Comparison of ENCODE assay signal across 8 cellular contexts in the genomic region with DNA sequence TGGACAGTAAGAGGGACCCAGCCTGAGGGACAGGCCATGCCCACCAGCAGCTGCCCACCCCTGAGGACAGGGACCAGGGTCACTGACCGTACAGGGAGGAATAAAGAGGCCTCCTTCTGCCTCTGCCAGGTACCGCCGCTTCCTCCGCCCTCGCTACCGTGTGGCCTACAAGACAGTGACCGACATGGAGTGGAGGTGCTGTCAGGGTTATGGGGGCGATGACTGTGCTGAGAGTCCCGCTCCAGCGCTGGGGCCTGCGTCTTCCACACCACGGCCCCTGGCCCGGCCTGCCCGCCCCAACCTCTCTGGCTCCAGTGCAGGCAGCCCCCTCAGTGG. TPM values are rescaled to one million over a fixed set of nuclear protein-coding genes. Genes with fewer than 3 reads are reported as not detected.
DNase-seq lines count a peak whose midpoint lies in the region; ATAC-seq and TF ChIP-seq lines count a peak whose summit lies in the region.

No MANE protein-coding gene starts in this region.

- no peaks in the 10 kb centered on the region for H3K36me3 Mint-ChIP-seq in activated T-cell treated with anti-CD3 and anti-CD28 coated beads, Interleukin-2, amount 50 U/mL, for 24 hours (ENCODE audit: low read depth)
- no peaks in the 10 kb centered on the region for H3K36me3 Mint-ChIP-seq in mesothelial cell of epicardium

- H3K4me3 Mint-ChIP-seq in activated T-cell treated with anti-CD3 and anti-CD28 coated beads, Interleukin-2, amount 50 U/mL, for 24 hours = no peak overlapping the region
- H3K4me3 Mint-ChIP-seq in mesothelial cell of epicardium = peak overlapping the region; percentile 77

- no peak for TF ChIP-seq EP300 in tibial nerve (IDR thresholded peaks at IDR 0.05)

- H3K4me3 ChIP-seq in astrocyte of the spinal cord (ENCODE audit: low read depth, low read length) (peak overlapping the region; percentile 62), tibial nerve (no peak overlapping the region)

- H3K4me1 ChIP-seq in tibial nerve = peaks cover 0 to 60% (median 43%) of the 10 kb centered on the region in 4 donors

- in situ Hi-C loops in astrocyte of the spinal cord (cut with HindIII; ENCODE audit: low sequenced_read_pairs) = no loop called here

- H3K27ac ChIP-seq in tibial nerve = peak overlapping the region in 3 of 4 donors; percentile 88 to 94 (median 91)

- H3K27me3 Mint-ChIP-seq in activated T-cell treated with anti-CD3 and anti-CD28 coated beads, Interleukin-2, amount 50 U/mL, for 24 hours = no peaks in the 10 kb centered on the region
- peaks cover 3% of the 10 kb centered on the region for H3K27me3 Mint-ChIP-seq in mesothelial cell of epicardium (ENCODE audit: low read depth)

- H3K9me3 ChIP-seq in tibial nerve = no peaks in the 10 kb centered on the region

- TF ChIP-seq CTCF in astrocyte of the spinal cord (IDR thresholded peaks at IDR 0.05; ENCODE audit: low read depth, low read length) (no peak), mesothelial cell of epicardium (IDR thresholded peaks at IDR 0.05; ENCODE audit: unreplicated experiment) (no peak), tibial nerve (IDR thresholded peaks at IDR 0.05) (no peak)

- H3K4me1 Mint-ChIP-seq in activated T-cell treated with anti-CD3 and anti-CD28 coated beads, Interleukin-2, amount 50 U/mL, for 24 hours (ENCODE audit: low read depth) = peaks cover 33% of the 10 kb centered on the region
- peaks cover 46% of the 10 kb centered on the region for H3K4me1 Mint-ChIP-seq in mesothelial cell of epicardium

- H3K9me3 Mint-ChIP-seq in activated T-cell treated with anti-CD3 and anti-CD28 coated beads, Interleukin-2, amount 50 U/mL, for 24 hours = no peaks in the 10 kb centered on the region
- no peaks in the 10 kb centered on the region for H3K9me3 Mint-ChIP-seq in mesothelial cell of epicardium

- H3K27ac Mint-ChIP-seq in activated T-cell treated with anti-CD3 and anti-CD28 coated beads, Interleukin-2, amount 50 U/mL, for 24 hours = peak overlapping the region; percentile 95
- peak overlapping the region; percentile 88 for H3K27ac Mint-ChIP-seq in mesothelial cell of epicardium

- TF ChIP-seq POLR2A in tibial nerve (IDR thresholded peaks at IDR 0.05) = no peak

- no peaks in the 10 kb centered on the region for H3K27me3 ChIP-seq in tibial nerve

- ATAC-seq in HG02870 (IDR thresholded peaks at IDR 0.05; ENCODE audit: unreplicated experiment) (no peak), GM18511 (IDR thresholded peaks at IDR 0.05; ENCODE audit: unreplicated experiment) (no peak)

- DNase-seq in activated T-cell treated with anti-CD3 and anti-CD28 coated beads, Interleukin-2, amount 50 U/mL, for 24 hours = no peak
- DNase-seq in activated T-cell treated with anti-CD3 and anti-CD28 coated beads for 4 hours (no peak), astrocyte of the spinal cord (ENCODE audit: low read depth, low spot score) (no peak), mesothelial cell of epicardium (ENCODE audit: low spot score in 2 of 2, unreplicated experiment in 2 of 2) (no peak), tibial nerve (ENCODE audit: low spot score in 2 of 2) (no peak), KG1 (lab: John Stamatoyannopoulos, UW) (no peak)

- WGBS in tibial nerve, 2 donors = 84 to 88% methylated on average over 14 of the region's 14 CpGs

- peaks cover 0 to 14% (median 0%) of the 10 kb centered on the region in 3 donors for H3K36me3 ChIP-seq in tibial nerve

RNA-seq across cellular contexts. Expression of a gene that starts 2.2 kb away (rescaled TPM):
- total RNA-seq in mesothelial cell of epicardium = 170 to 179 TPM (median 172 TPM) in 3 replicates
- total RNA-seq in tibial nerve = 10 to 100 TPM; 56.6 to 95.1 (median 70.1) TPM

RNA-seq across cellular contexts. Expression of a gene that starts 6.0 kb away (rescaled TPM):
- total RNA-seq in mesothelial cell of epicardium (3.3 to 4.1 TPM (median 3.6 TPM) in 3 replicates), tibial nerve (10 to 100 TPM in 2 of 4 donors, 1 to 10 TPM in 2; 5.1 to 12.2 (median 9.1) TPM)

RNA-seq across cellular contexts. Expression of a gene that starts 9.1 kb away (rescaled TPM):
- total RNA-seq in mesothelial cell of epicardium = 254 to 263 TPM (median 257 TPM) in 3 replicates
- total RNA-seq in tibial nerve = 100 to 1,000 TPM; 111 to 217 (median 166) TPM

RNA-seq across cellular contexts. Expression of a gene that starts 29.1 kb away (rescaled TPM):
- total RNA-seq in mesothelial cell of epicardium (40.5 to 45.0 TPM (median 43.2 TPM) in 3 replicates), tibial nerve (10 to 100 TPM; 12.1 to 14.4 (median 14.3) TPM)

RNA-seq across cellular contexts. Expression of a gene that starts 38.4 kb away (rescaled TPM):
- total RNA-seq in mesothelial cell of epicardium = 1.5 to 3.0 TPM (median 1.8 TPM) in 3 replicates
- 10 to 100 TPM in 1 of 4 donors, 1 to 10 TPM in 3; 2.8 to 15.9 (median 8.4) TPM for total RNA-seq in tibial nerve
